ENCODE assay signal across 25 cellular contexts in genomic region chr10:61529208-61529607, GRCh38.
"Had no signal": no experiment of that assay in that cellular context is flagged by ENCODE, and none has a peak within 500 bp of the region (broad histone marks: within the 10 kb centered on the region; RNA-seq: fewer than 3 reads in every experiment).

No MANE protein-coding gene starts in this region.

- H3K9me3 ChIP-seq: ovary, right atrium auricular region, right lobe of liver, testis, thyroid gland, transverse colon, upper lobe of left lung, vagina had no signal

- H3K27me3 ChIP-seq: ovary, right atrium auricular region, right lobe of liver, testis, thyroid gland, transverse colon, upper lobe of left lung, vagina had no signal

- H3K36me3 Mint-ChIP-seq: mesothelial cell of epicardium; naive B cell; natural killer cell; stimulated activated memory B cell treated with anti-CD40 and anti-IgM and Interleukin-4, amounts not matched to agents 10 μg/mL and 1 μg/mL and 100 μg/mL, for 72 hours had no signal

- H3K4me3 ChIP-seq: left ventricle myocardium inferior, lung, ovary, right atrium auricular region, right lobe of liver, smooth muscle cell, testis, thyroid gland, transverse colon, upper lobe of left lung, vagina had no signal

- H3K27ac ChIP-seq: left ventricle myocardium inferior, ovary, right atrium auricular region, right lobe of liver, testis, thyroid gland, transverse colon, upper lobe of left lung, vagina had no signal

- H3K9me3 Mint-ChIP-seq: natural killer cell; stimulated activated memory B cell treated with anti-CD40 and anti-IgM and Interleukin-4, amounts not matched to agents 10 μg/mL and 1 μg/mL and 100 μg/mL, for 72 hours; stimulated activated naive CD8-positive, alpha-beta T cell treated with anti-CD3 and anti-CD28 coated beads, Interleukin-15, amount 100 ng/mL, for 72 hours had no signal

- DNase-seq: hypothalamus; islet precursor cell; left ventricle myocardium inferior; mesendoderm; naive B cell; natural killer cell; ovary; right lobe of liver; stimulated activated CD4-positive, alpha-beta T cell treated with anti-CD3 and anti-CD28 coated beads, Interleukin-1b, Interleukin-23, amount 100 ng/mL, for 48 hours; stimulated activated CD4-positive, alpha-beta T cell treated with anti-CD3 and anti-CD28 coated beads, Interleukin-2, amount 100 ng/mL, for 48 hours; stimulated activated CD4-positive, alpha-beta T cell treated with anti-CD3 and anti-CD28 coated beads, Interleukin-4, amount 100 ng/mL, for 4 hours; stimulated activated CD8-positive, alpha-beta memory T cell treated with anti-CD3 and anti-CD28 coated beads, Interleukin-4, amount 100 ng/mL, for 48 hours; stimulated activated naive CD4-positive, alpha-beta T cell treated with Interleukin-2 at 50 U/mL for 16 hours; stimulated activated naive CD8-positive, alpha-beta T cell treated with anti-CD3 and anti-CD28 coated beads, Interleukin-15, amount 100 ng/mL, for 72 hours; testis; thyroid gland; transverse colon; upper lobe of left lung had no signal

- H3K4me3 Mint-ChIP-seq: mesothelial cell of epicardium; naive B cell; natural killer cell; stimulated activated memory B cell treated with anti-CD40 and anti-IgM and Interleukin-4, amounts not matched to agents 10 μg/mL and 1 μg/mL and 100 μg/mL, for 72 hours; stimulated activated naive CD8-positive, alpha-beta T cell treated with anti-CD3 and anti-CD28 coated beads, Interleukin-15, amount 100 ng/mL, for 72 hours had no signal

- ATAC-seq: natural killer cell; right lobe of liver; stimulated activated memory B cell treated with anti-CD40 and anti-IgM and Interleukin-4, amounts not matched to agents 10 μg/mL and 1 μg/mL and 100 μg/mL, for 72 hours; stimulated activated naive CD8-positive, alpha-beta T cell treated with anti-CD3 and anti-CD28 coated beads, Interleukin-15, amount 100 ng/mL, for 72 hours had no signal

- H3K36me3 ChIP-seq: left ventricle myocardium inferior, ovary, right atrium auricular region, right lobe of liver, thyroid gland, transverse colon, upper lobe of left lung, vagina had no signal

- H3K27me3 Mint-ChIP-seq: progenitor cell of endocrine pancreas; stimulated activated naive CD8-positive, alpha-beta T cell treated with anti-CD3 and anti-CD28 coated beads, Interleukin-15, amount 100 ng/mL, for 72 hours had no signal

- H3K27ac Mint-ChIP-seq: mesothelial cell of epicardium; naive B cell; natural killer cell; progenitor cell of endocrine pancreas; stimulated activated memory B cell treated with anti-CD40 and anti-IgM and Interleukin-4, amounts not matched to agents 10 μg/mL and 1 μg/mL and 100 μg/mL, for 72 hours; stimulated activated naive CD8-positive, alpha-beta T cell treated with anti-CD3 and anti-CD28 coated beads, Interleukin-15, amount 100 ng/mL, for 72 hours had no signal

- H3K4me1 ChIP-seq: left ventricle myocardium inferior, right atrium auricular region, testis, thyroid gland, transverse colon, upper lobe of left lung, vagina had no signal

- H3K4me1 Mint-ChIP-seq: naive B cell; natural killer cell; stimulated activated memory B cell treated with anti-CD40 and anti-IgM and Interleukin-4, amounts not matched to agents 10 μg/mL and 1 μg/mL and 100 μg/mL, for 72 hours; stimulated activated naive CD8-positive, alpha-beta T cell treated with anti-CD3 and anti-CD28 coated beads, Interleukin-15, amount 100 ng/mL, for 72 hours had no signal

- H3K4me2 ChIP-seq: smooth muscle cell had no signal
